ENCODE assay signal across 1 cellular context in the genomic region with DNA sequence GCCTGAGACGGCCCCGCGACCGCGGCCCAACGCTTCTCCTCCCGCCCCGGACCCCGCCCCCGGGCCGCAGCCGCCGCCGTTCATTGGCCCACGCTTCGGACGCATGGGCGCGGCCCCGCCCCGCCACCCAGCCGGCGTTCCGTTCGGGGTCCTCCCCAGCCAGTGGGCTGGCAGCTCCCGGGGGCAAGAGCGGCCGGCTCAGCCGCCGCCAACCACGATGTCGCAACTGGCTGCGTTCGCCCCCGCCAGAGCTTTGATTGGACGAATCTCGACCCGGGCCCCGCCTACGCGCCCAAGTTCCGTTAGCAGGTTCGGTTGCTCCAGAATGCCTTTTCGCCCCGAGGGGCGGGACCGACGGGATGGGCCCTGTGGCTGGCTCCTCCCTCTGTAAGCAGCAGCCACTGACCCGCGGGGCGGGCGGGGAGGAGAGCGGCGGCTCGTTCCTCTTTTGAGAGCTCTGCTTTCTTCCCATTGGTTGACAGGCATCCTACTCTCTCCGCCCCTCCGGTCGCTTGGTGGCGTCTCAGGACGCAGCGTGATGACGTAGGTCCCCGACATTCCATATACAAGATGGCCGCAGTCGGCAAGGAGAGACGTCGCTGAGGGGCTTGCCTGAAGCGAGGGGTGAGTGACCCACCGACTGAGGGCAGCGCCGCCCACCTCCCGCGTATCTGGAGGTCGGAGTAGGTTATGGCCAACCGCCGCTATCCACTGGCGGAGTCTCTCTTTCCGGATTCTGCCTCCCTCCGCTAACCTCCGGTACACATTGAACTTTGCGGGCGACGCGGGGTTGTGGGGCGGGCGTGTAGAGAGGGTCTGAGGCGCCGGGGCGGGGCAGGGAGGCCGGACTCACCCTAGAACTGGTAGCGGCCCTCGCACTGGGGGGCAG.
A peak's percentile ranks its signal among the peaks of the same experiment; 100 is the strongest.
TF ChIP-seq lines count a peak whose summit lies in the region.

Gene CCNK (plus strand): TSS at position 554 of the 889 bp plus-strand sequence. CDS start 11,269 bp downstream, outside the sequence.
Gene SETD3 (minus strand): TSS at position 4 of the 889 bp plus-strand sequence. CDS start 15,054 bp downstream, outside the sequence.

TF ChIP-seq in HepG2, 621 proteins besides CTCF, POLR2A, EP300 and RAD21 (continued from another document and continues in another):
- TF ChIP-seq ZNF646 (CRISPR knock-in tag; IDR thresholded peaks at IDR 0.05) (0 out of 2 replicates have a peak, but pooled peaks have one; percentile 2), ZFYVE20 (CRISPR knock-in tag; IDR thresholded peaks at IDR 0.05; ENCODE audit: borderline replicate concordance, low read depth) (no peak), SMARCE1 (IDR thresholded peaks at IDR 0.05; ENCODE audit: borderline replicate concordance) (no peak), ZNF776 (CRISPR knock-in tag; IDR thresholded peaks at IDR 0.05) (no peak), ZNF441 (CRISPR knock-in tag; IDR thresholded peaks at IDR 0.05; ENCODE audit: borderline replicate concordance) (no peak), GABPB1 (CRISPR knock-in tag; IDR thresholded peaks at IDR 0.05) (peak; percentile 96), IKZF5 (CRISPR knock-in tag; IDR thresholded peaks at IDR 0.05) (peak; percentile 82), ZNF367 (CRISPR knock-in tag; IDR thresholded peaks at IDR 0.05; ENCODE audit: borderline replicate concordance) (no peak), HNF1A (IDR thresholded peaks at IDR 0.05; ENCODE audit: low read depth) (no peak), HNF1A (CRISPR knock-in tag; IDR thresholded peaks at IDR 0.05; ENCODE audit: borderline replicate concordance) (no peak; the same call in 1 of the 2 replicates), SALL1 (CRISPR knock-in tag; IDR thresholded peaks at IDR 0.05) (peak; percentile 76), GZF1 (CRISPR knock-in tag; IDR thresholded peaks at IDR 0.05) (no peak), STAT6 (CRISPR knock-in tag; IDR thresholded peaks at IDR 0.05; ENCODE audit: borderline replicate concordance) (no peak), RFXANK (CRISPR knock-in tag; IDR thresholded peaks at IDR 0.05) (peak; percentile 87), FIP1L1 (IDR thresholded peaks at IDR 0.05; ENCODE audit: borderline replicate concordance, insufficient read depth, low read depth, low read length) (no peak), ZNF563 (CRISPR knock-in tag; IDR thresholded peaks at IDR 0.05) (peak; percentile 75; the same call in 1 of the 2 replicates), NFIC (IDR thresholded peaks at IDR 0.05; ENCODE audit: low read length) (no peak), NR1H2 (CRISPR knock-in tag; IDR thresholded peaks at IDR 0.05; ENCODE audit: borderline replicate concordance, low read depth) (peak; percentile 38; the same call in 1 of the 2 replicates), NFYB (CRISPR knock-in tag; IDR thresholded peaks at IDR 0.05) (peak; percentile 95), TCF12 (IDR thresholded peaks at IDR 0.05) (no peak), TCF12 (CRISPR knock-in tag; IDR thresholded peaks at IDR 0.05) (peak; percentile 78; the same call in 1 of the 2 replicates), ZFP36L1 (CRISPR knock-in tag; IDR thresholded peaks at IDR 0.05) (0 out of 2 replicates have a peak, but pooled peaks have one; percentile 42), ISL2 (CRISPR knock-in tag; IDR thresholded peaks at IDR 0.05) (0 out of 2 replicates have a peak, but pooled peaks have one; percentile 15), ZNF10 (CRISPR knock-in tag; IDR thresholded peaks at IDR 0.05; ENCODE audit: borderline replicate concordance, low read depth) (no peak), YY1 (IDR thresholded peaks at IDR 0.05; ENCODE audit: insufficient read depth, insufficient replicate concordance, low read depth, low read length) (peak; percentile 96), ZBTB21 (CRISPR knock-in tag; IDR thresholded peaks at IDR 0.05) (peak; percentile 62; the same call in 1 of the 2 replicates), ZNF446 (CRISPR knock-in tag; IDR thresholded peaks at IDR 0.05) (peak; percentile 72; the same call in 1 of the 2 replicates), KLF12 (CRISPR knock-in tag; IDR thresholded peaks at IDR 0.05; ENCODE audit: borderline replicate concordance) (0 out of 2 replicates have a peak, but pooled peaks have one; percentile 39)
- TF ChIP-seq, protein P1, sequence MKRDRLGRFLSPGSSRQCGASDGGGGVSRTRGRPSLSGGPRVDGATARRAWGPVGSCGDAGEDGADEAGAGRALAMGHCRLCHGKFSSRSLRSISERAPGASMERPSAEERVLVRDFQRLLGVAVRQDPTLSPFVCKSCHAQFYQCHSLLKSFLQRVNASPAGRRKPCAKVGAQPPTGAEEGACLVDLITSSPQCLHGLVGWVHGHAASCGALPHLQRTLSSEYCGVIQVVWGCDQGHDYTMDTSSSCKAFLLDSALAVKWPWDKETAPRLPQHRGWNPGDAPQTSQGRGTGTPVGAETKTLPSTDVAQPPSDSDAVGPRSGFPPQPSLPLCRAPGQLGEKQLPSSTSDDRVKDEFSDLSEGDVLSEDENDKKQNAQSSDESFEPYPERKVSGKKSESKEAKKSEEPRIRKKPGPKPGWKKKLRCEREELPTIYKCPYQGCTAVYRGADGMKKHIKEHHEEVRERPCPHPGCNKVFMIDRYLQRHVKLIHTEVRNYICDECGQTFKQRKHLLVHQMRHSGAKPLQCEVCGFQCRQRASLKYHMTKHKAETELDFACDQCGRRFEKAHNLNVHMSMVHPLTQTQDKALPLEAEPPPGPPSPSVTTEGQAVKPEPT (CRISPR knock-in tag; IDR thresholded peaks at IDR 0.05; ENCODE audit: low read depth) = no peak
- TF ChIP-seq, protein P2, sequence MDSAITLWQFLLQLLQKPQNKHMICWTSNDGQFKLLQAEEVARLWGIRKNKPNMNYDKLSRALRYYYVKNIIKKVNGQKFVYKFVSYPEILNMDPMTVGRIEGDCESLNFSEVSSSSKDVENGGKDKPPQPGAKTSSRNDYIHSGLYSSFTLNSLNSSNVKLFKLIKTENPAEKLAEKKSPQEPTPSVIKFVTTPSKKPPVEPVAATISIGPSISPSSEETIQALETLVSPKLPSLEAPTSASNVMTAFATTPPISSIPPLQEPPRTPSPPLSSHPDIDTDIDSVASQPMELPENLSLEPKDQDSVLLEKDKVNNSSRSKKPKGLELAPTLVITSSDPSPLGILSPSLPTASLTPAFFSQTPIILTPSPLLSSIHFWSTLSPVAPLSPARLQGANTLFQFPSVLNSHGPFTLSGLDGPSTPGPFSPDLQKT (CRISPR knock-in tag; IDR thresholded peaks at IDR 0.05; ENCODE audit: borderline replicate concordance) = no peak
- TF ChIP-seq, protein P3, sequence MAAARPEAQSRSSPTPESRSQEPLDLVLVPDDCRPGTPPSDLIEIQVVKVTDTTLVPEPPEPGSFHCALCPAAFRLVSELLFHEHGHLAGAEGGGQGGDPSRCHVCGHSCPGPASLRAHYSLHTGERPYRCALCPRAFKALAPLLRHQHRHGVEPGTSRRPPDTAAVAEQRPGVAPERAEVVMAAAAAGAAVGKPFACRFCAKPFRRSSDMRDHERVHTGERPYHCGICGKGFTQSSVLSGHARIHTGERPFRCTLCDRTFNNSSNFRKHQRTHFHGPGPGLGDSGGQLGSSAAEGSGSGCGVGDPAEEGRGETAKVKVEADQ (CRISPR knock-in tag; IDR thresholded peaks at IDR 0.05; ENCODE audit: borderline replicate concordance) = 0 out of 2 replicates have a peak, but pooled peaks have one; percentile 30
- TF ChIP-seq, protein P4, sequence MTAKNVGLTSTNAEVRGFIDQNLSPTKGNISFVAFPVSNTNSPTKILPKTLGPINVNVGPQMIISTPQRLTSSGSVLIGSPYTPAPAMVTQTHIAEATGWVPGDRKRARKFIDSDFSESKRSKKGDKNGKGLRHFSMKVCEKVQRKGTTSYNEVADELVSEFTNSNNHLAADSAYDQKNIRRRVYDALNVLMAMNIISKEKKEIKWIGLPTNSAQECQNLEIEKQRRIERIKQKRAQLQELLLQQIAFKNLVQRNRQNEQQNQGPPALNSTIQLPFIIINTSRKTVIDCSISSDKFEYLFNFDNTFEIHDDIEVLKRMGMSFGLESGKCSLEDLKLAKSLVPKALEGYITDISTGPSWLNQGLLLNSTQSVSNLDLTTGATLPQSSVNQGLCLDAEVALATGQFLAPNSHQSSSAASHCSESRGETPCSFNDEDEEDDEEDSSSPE (CRISPR knock-in tag; IDR thresholded peaks at IDR 0.05) = peak; percentile 71
